Comparison of ENCODE assay signal across 19 cellular contexts in genomic region chrX:124829930-124830329, GRCh38.
DNase-seq lines count a peak whose midpoint lies in the region; ATAC-seq, FAIRE-seq and TF ChIP-seq lines count a peak whose summit lies in the region.
"Had no signal": no experiment of that assay in that cellular context is flagged by ENCODE, and none has a peak within 500 bp of the region (broad histone marks: within the 10 kb centered on the region; RNA-seq: fewer than 3 reads in every experiment).

No MANE protein-coding gene starts in this region.

- intact Hi-C loops in activated CD4-positive, alpha-beta T cell treated with anti-CD3 and anti-CD28 coated beads for 36 hours (cut with DNase I, micrococcal nuclease): loop anchor here in 1 of 2 experiments (5.0 kb wide), 1 partner anchor 93 kb away; no protein-coding TSS in a partner anchor

- H3K27ac Mint-ChIP-seq in activated CD4-positive, alpha-beta T cell treated with anti-CD3 and anti-CD28 coated beads for 36 hours: no peak overlapping the region
- H3K27ac Mint-ChIP-seq in activated CD4-positive, alpha-beta T cell treated with anti-CD3 and anti-CD28 coated beads, Interleukin-2, amount 10 ng/mL, durations not matched to agents 7 days and 5 days: no peak overlapping the region
- H3K27ac Mint-ChIP-seq: GM23338 had no signal

- H3K36me3 Mint-ChIP-seq in activated CD4-positive, alpha-beta T cell treated with anti-CD3 and anti-CD28 coated beads for 36 hours (ENCODE audit: low read depth): no peaks in the 10 kb centered on the region
- no peaks in the 10 kb centered on the region for H3K36me3 Mint-ChIP-seq in activated CD4-positive, alpha-beta T cell treated with anti-CD3 and anti-CD28 coated beads, Interleukin-2, amount 10 ng/mL, durations not matched to agents 7 days and 5 days (ENCODE audit: low read depth)

- peak; percentile 16 for DNase-seq in activated CD4-positive, alpha-beta T cell treated with anti-CD3 and anti-CD28 coated beads for 36 hours
- no peak for DNase-seq in activated CD4-positive, alpha-beta T cell treated with anti-CD3 and anti-CD28 coated beads, Interleukin-2, amount 10 ng/mL, durations not matched to agents 7 days and 5 days
- peak; percentile 13 for DNase-seq in MV-4-11 (lab: John Stamatoyannopoulos, UW)
- DNase-seq in bronchial epithelial cell (ENCODE audit: low read depth): peak; percentile 22
- no peak for DNase-seq in foreskin melanocyte
- DNase-seq: Caco-2, cerebellar nuclear complex, mammary epithelial cell, NCI-H524, nucleus accumbens, small intestine, upper lobe of right lung had no signal

- no peaks in the 10 kb centered on the region for H3K27me3 Mint-ChIP-seq in activated CD4-positive, alpha-beta T cell treated with anti-CD3 and anti-CD28 coated beads for 36 hours
- H3K27me3 Mint-ChIP-seq in activated CD4-positive, alpha-beta T cell treated with anti-CD3 and anti-CD28 coated beads, Interleukin-2, amount 10 ng/mL, durations not matched to agents 7 days and 5 days: no peaks in the 10 kb centered on the region

- no peak overlapping the region for H3K4me3 Mint-ChIP-seq in activated CD4-positive, alpha-beta T cell treated with anti-CD3 and anti-CD28 coated beads for 36 hours
- H3K4me3 Mint-ChIP-seq in activated CD4-positive, alpha-beta T cell treated with anti-CD3 and anti-CD28 coated beads, Interleukin-2, amount 10 ng/mL, durations not matched to agents 7 days and 5 days: no peak overlapping the region
- H3K4me3 Mint-ChIP-seq: GM23338 had no signal

- no peak for FAIRE-seq in bronchial epithelial cell (lab: Jason Lieb, UNC)
- FAIRE-seq: HepG2, small intestine had no signal

- peaks cover 26% of the 10 kb centered on the region for H3K4me1 Mint-ChIP-seq in activated CD4-positive, alpha-beta T cell treated with anti-CD3 and anti-CD28 coated beads for 36 hours
- H3K4me1 Mint-ChIP-seq in activated CD4-positive, alpha-beta T cell treated with anti-CD3 and anti-CD28 coated beads, Interleukin-2, amount 10 ng/mL, durations not matched to agents 7 days and 5 days: peaks cover 18% of the 10 kb centered on the region

- no peaks in the 10 kb centered on the region for H3K27me3 ChIP-seq in bronchial epithelial cell (ENCODE audit: control insufficient read depth, insufficient read depth, low read length)
- H3K27me3 ChIP-seq: esophagus muscularis mucosa, upper lobe of right lung had no signal

- POLR2A ChIA-PET in activated CD4-positive, alpha-beta T cell treated with anti-CD3 and anti-CD28 coated beads for 36 hours (lab: Charles Lee): no interaction called here
- POLR2A ChIA-PET in activated CD4-positive, alpha-beta T cell treated with anti-CD3 and anti-CD28 coated beads, Interleukin-2, amount 10 ng/mL, durations not matched to agents 7 days and 5 days (lab: Charles Lee): no interaction called here

- CTCF ChIA-PET in activated CD4-positive, alpha-beta T cell treated with anti-CD3 and anti-CD28 coated beads for 36 hours (lab: Charles Lee): no interaction called here
- CTCF ChIA-PET in activated CD4-positive, alpha-beta T cell treated with anti-CD3 and anti-CD28 coated beads, Interleukin-2, amount 10 ng/mL, durations not matched to agents 7 days and 5 days (lab: Charles Lee): no interaction called here

- ATAC-seq in activated CD4-positive, alpha-beta T cell treated with anti-CD3 and anti-CD28 coated beads for 36 hours: peak; percentile 90
- ATAC-seq in GM18520 (IDR thresholded peaks at IDR 0.05; ENCODE audit: unreplicated experiment) (peak; percentile 52), HG02973 (IDR thresholded peaks at IDR 0.05; ENCODE audit: unreplicated experiment) (no peak), HG02970 (IDR thresholded peaks at IDR 0.05; ENCODE audit: low FRiP score, unreplicated experiment) (no peak)
- ATAC-seq: GM23338, HepG2, Right ventricle myocardium inferior, upper lobe of right lung had no signal

- no peak for TF ChIP-seq CTCF in bronchial epithelial cell (IDR thresholded peaks at IDR 0.05; ENCODE audit: insufficient read depth, low read length, severe bottlenecking)

- no peaks in the 10 kb centered on the region for H3K9me3 Mint-ChIP-seq in activated CD4-positive, alpha-beta T cell treated with anti-CD3 and anti-CD28 coated beads for 36 hours (ENCODE audit: low read depth)
- no peaks in the 10 kb centered on the region for H3K9me3 Mint-ChIP-seq in activated CD4-positive, alpha-beta T cell treated with anti-CD3 and anti-CD28 coated beads, Interleukin-2, amount 10 ng/mL, durations not matched to agents 7 days and 5 days
- H3K9me3 Mint-ChIP-seq: GM23338 had no signal

- no peaks in the 10 kb centered on the region for H3K36me3 ChIP-seq in bronchial epithelial cell (ENCODE audit: control insufficient read depth, insufficient read depth, low read length)
- H3K36me3 ChIP-seq: esophagus muscularis mucosa, upper lobe of right lung had no signal

- H3K4me3 ChIP-seq in bronchial epithelial cell (ENCODE audit: low read depth, low read length): no peak overlapping the region
- H3K4me3 ChIP-seq: esophagus muscularis mucosa, GM23338, upper lobe of right lung had no signal

Comparison
In these comparisons a context has a peak if more than half of its experiments do, and no peak if none do; other contexts are left out.
1. DNase-seq: peak in activated CD4-positive, alpha-beta T cell treated with anti-CD3 and anti-CD28 coated beads for 36 hours (single experiment), MV-4-11 (single experiment) and bronchial epithelial cell (single experiment); none in activated CD4-positive, alpha-beta T cell treated with anti-CD3 and anti-CD28 coated beads, Interleukin-2, amount 10 ng/mL, durations not matched to agents 7 days and 5 days (single experiment) and foreskin melanocyte (single experiment).
2. ATAC-seq: peak in activated CD4-positive, alpha-beta T cell treated with anti-CD3 and anti-CD28 coated beads for 36 hours (single experiment) and GM18520 (single experiment); none in HG02973 (single experiment) and HG02970 (single experiment).